28 cellular contexts compared by ENCODE assay signal in the genomic region with DNA sequence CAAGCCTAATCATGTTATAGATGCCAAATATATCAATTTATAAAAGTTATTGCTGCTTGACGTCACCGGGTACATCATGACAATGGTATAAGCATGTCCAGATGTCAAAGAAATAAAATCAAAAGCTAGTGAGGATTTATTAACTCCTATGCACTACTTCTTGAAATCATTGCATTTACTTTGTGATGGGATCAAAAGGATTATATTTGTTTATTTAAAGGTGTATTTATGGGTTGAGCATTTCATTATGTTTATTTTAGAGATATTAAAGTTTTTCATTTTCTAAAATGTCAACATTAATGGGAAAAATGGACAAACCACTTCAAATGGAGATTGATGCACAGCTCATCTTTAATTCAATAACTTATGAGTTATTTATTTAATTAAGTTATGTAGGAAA.
"Had no signal": no experiment of that assay in that cellular context is flagged by ENCODE, and none has a peak within 500 bp of the region (broad histone marks: within the 10 kb centered on the region; RNA-seq: fewer than 3 reads in every experiment).

No MANE protein-coding gene starts in this region.

- ATAC-seq: left colon; left lung; lower lobe of right lung; naive thymus-derived CD8-positive, alpha-beta T cell; right cardiac atrium; stimulated activated memory B cell treated with anti-CD40 and anti-IgM and Interleukin-4, amounts not matched to agents 10 μg/mL and 1 μg/mL and 100 μg/mL, for 72 hours; stimulated activated naive CD8-positive, alpha-beta T cell treated with anti-CD3 and anti-CD28 coated beads, Interleukin-15, amount 100 ng/mL, for 72 hours had no signal

- DNase-seq: hypothalamus; immature natural killer cell; kidney; left colon; left lung; lower lobe of right lung; mammary epithelial cell; mesenchymal stem cell; naive thymus-derived CD8-positive, alpha-beta T cell; nucleus accumbens; pancreas; posterior cingulate gyrus; retina; right cardiac atrium; sigmoid colon; small intestine; stimulated activated CD4-positive, alpha-beta T cell treated with anti-CD3 and anti-CD28 coated beads, Interleukin-1b, Interleukin-23, amount 100 ng/mL, for 48 hours; stimulated activated CD4-positive, alpha-beta T cell treated with anti-CD3 and anti-CD28 coated beads, Interleukin-2, amount 100 ng/mL, for 48 hours; stimulated activated CD4-positive, alpha-beta T cell treated with anti-CD3 and anti-CD28 coated beads, Interleukin-4, amount 100 ng/mL, for 4 hours; stimulated activated CD8-positive, alpha-beta memory T cell treated with anti-CD3 and anti-CD28 coated beads, Interleukin-4, amount 100 ng/mL, for 48 hours; stimulated activated naive CD4-positive, alpha-beta T cell treated with Interleukin-2 at 50 U/mL for 16 hours; stimulated activated naive CD8-positive, alpha-beta T cell treated with anti-CD3 and anti-CD28 coated beads, Interleukin-15, amount 100 ng/mL, for 72 hours; substantia nigra; uterus had no signal

- H3K27ac ChIP-seq: left lung, lower lobe of right lung, pancreas, prostate gland, sigmoid colon, tibial nerve, uterus had no signal

- H3K27me3 ChIP-seq: left lung, pancreas, sigmoid colon, tibial nerve, uterus had no signal

- H3K9me3 ChIP-seq: pancreas, prostate gland, sigmoid colon, uterus had no signal

- H3K4me3 ChIP-seq: left lung, lower lobe of right lung, pancreas, prostate gland, sigmoid colon, tibial nerve, uterus had no signal

- FAIRE-seq: islet of Langerhans, kidney, pancreas, small intestine had no signal

- H3K36me3 ChIP-seq: left lung, lower lobe of right lung, pancreas, prostate gland, sigmoid colon, tibial nerve, uterus had no signal

- H3K4me1 ChIP-seq: left lung, lower lobe of right lung, prostate gland, sigmoid colon, tibial nerve, uterus had no signal
